Comparison of ENCODE assay signal across 7 cellular contexts in genomic region chr3:4504340-4505261, GRCh38. TPM values are rescaled to one million over a fixed set of nuclear protein-coding genes. Genes with fewer than 3 reads are reported as not detected.
DNase-seq lines count a peak whose midpoint lies in the region; ATAC-seq and TF ChIP-seq lines count a peak whose summit lies in the region.

No MANE protein-coding gene starts in this region.

- H3K9me3 ChIP-seq in neural progenitor cell (ENCODE audit: low read depth), result no peaks in the 10 kb centered on the region

- H3K27me3 Mint-ChIP-seq in HFFc6 (ENCODE audit: insufficient read depth), result peaks cover 2% of the 10 kb centered on the region; the same call in 1 of the 2 replicates
- peaks cover 2% of the 10 kb centered on the region for H3K27me3 Mint-ChIP-seq in neural progenitor cell (ENCODE audit: insufficient read depth, low read depth)

- H3K9ac ChIP-seq in neural progenitor cell, result no peak overlapping the region

- H3K27ac Mint-ChIP-seq in HFFc6 (no peak overlapping the region), neural progenitor cell (no peak overlapping the region)

- H3K4me1 ChIP-seq in neural progenitor cell, result peaks cover 46% of the 10 kb centered on the region

- peak overlapping the region; percentile 61 for H3K4me3 ChIP-seq in coronary artery
- H3K4me3 ChIP-seq in neural progenitor cell, result no peak overlapping the region

- TF ChIP-seq CTCF in HFFc6 (IDR thresholded peaks at IDR 0.05) (no peak), coronary artery (IDR thresholded peaks at IDR 0.05) (no peak), neural progenitor cell (IDR thresholded peaks at IDR 0.05) (no peak)

- ATAC-seq in SK-N-SH treated with all-trans-retinoic acid at 6 μM for 48 hours (peak; percentile 71), GM19397 (IDR thresholded peaks at IDR 0.05; ENCODE audit: unreplicated experiment) (no peak)

- no peaks in the 10 kb centered on the region for H3K36me3 ChIP-seq in neural progenitor cell

- H3K27me3 ChIP-seq in neural progenitor cell, result no peaks in the 10 kb centered on the region

- no peaks in the 10 kb centered on the region for H3K36me3 Mint-ChIP-seq in HFFc6 (ENCODE audit: low read depth)
- no peaks in the 10 kb centered on the region for H3K36me3 Mint-ChIP-seq in neural progenitor cell

- H3K4me1 Mint-ChIP-seq in HFFc6 (ENCODE audit: low read depth) (peaks cover 15% of the 10 kb centered on the region), neural progenitor cell (peaks cover 44% of the 10 kb centered on the region)

- peak overlapping the region; percentile 30 for H2AFZ ChIP-seq in neural progenitor cell (replicated peaks)

- H3K4me3 Mint-ChIP-seq in HFFc6 (peak overlapping the region; percentile 69), neural progenitor cell (no peak overlapping the region)

- H3K27ac ChIP-seq in coronary artery, result peak overlapping the region; percentile 90
- no peak overlapping the region for H3K27ac ChIP-seq in neural progenitor cell

- H3F3A ChIP-seq in neural progenitor cell (ENCODE audit: low read depth), result no peaks in the 10 kb centered on the region

- H3K9me3 Mint-ChIP-seq in HFFc6 (no peaks in the 10 kb centered on the region), neural progenitor cell (no peaks in the 10 kb centered on the region)

- no peak for DNase-seq in HFFc6
- DNase-seq in coronary artery (ENCODE audit: low spot score), result no peak
- no peak for DNase-seq in neural progenitor cell (ENCODE audit: low spot score)
- DNase-seq in dedifferentiated amniotic fluid mesenchymal stem cell (ENCODE audit: extremely low spot score), result no peak
- DNase-seq in NCI-H524 (lab: John Stamatoyannopoulos, UW), result no peak

- no peak overlapping the region for H3K4me2 ChIP-seq in neural progenitor cell

- H4K20me1 ChIP-seq in neural progenitor cell (ENCODE audit: low read depth), result no peaks in the 10 kb centered on the region

- H3K79me2 ChIP-seq in neural progenitor cell (ENCODE audit: low read depth), result no peaks in the 10 kb centered on the region

TF ChIP-seq in SK-N-SH treated with all-trans-retinoic acid at 6 μM for 48 hours, 23 proteins besides CTCF, POLR2A, EP300 and RAD21:
- TF ChIP-seq ZC3H10 (CRISPR knock-in tag; IDR thresholded peaks at IDR 0.05), result no peak
- peak; percentile 32; the same call in 1 of the 2 replicates for TF ChIP-seq TCF4 (CRISPR knock-in tag; IDR thresholded peaks at IDR 0.05; ENCODE audit: borderline replicate concordance)
- no peak for TF ChIP-seq ZNF565 (CRISPR knock-in tag; conservative IDR thresholded peaks at IDR 0.05; ENCODE audit: low read depth)
- TF ChIP-seq TSHZ2 (CRISPR knock-in tag; IDR thresholded peaks at IDR 0.05), result peak; percentile 61
- TF ChIP-seq ISL1 (CRISPR knock-in tag; IDR thresholded peaks at IDR 0.05), result peak; percentile 40; the same call in 1 of the 2 replicates
- TF ChIP-seq BACH2 (CRISPR knock-in tag; IDR thresholded peaks at IDR 0.05; ENCODE audit: borderline replicate concordance), result no peak
TF ChIP-seq in SK-N-SH treated with all-trans-retinoic acid at 6 μM for 48 hours: peak in this region for 3.

RNA-seq across cellular contexts. Expression of gene ITPR1, which starts 11.5 kb away (rescaled TPM):
- 1 to 10 TPM; 4.9 to 8.3 (median 6.1) TPM for total RNA-seq in HFFc6 (2021; fragmentation: NEBNext Ultra II Directional; extraction: Animal tissue kit (Norgen Biotek cat#: 25700))
- total RNA-seq in neural progenitor cell (ENCODE audit: low replicate concordance), result 3.3 and 5.0 TPM in 2 replicates

RNA-seq across cellular contexts. Expression of gene SUMF1, which starts 37.5 kb away (rescaled TPM):
- total RNA-seq in HFFc6 (2021; fragmentation: NEBNext Ultra II Directional; extraction: Animal tissue kit (Norgen Biotek cat#: 25700)), result 10 to 100 TPM; 33.5 to 38.0 (median 36.0) TPM
- total RNA-seq in neural progenitor cell (ENCODE audit: low replicate concordance), result 10.6 and 15.8 TPM in 2 replicates
